15 cellular contexts compared by ENCODE assay signal in the genomic region with DNA sequence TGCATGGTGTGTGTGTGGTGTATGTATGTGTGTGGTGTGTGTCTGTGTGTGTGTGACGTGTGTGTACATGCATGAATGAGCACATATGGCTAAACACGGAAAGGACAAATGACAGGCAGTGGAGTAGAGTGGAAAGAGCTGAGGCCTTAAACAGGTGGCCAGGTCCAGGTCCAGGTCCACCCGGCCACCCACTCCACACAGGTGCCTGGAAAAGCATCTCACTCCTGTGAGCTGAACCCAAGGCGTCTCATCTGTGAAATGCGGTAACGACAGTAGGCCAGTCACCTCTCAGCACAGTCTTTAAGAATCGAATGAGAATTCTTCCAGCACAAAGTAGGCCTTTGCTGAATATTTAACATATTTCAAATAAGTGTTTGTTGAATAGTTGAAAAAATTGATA. TPM values are rescaled to one million over a fixed set of nuclear protein-coding genes. Genes with fewer than 3 reads are reported as not detected.
"Had no signal": no experiment of that assay in that cellular context is flagged by ENCODE, and none has a peak within 500 bp of the region (broad histone marks: within the 10 kb centered on the region; RNA-seq: fewer than 3 reads in every experiment).

No MANE protein-coding gene starts in this region.

- H3K27me3 Mint-ChIP-seq: naive thymus-derived CD4-positive, alpha-beta T cell had no signal

- H3K9me3 ChIP-seq: neutrophil, right atrium auricular region, transverse colon had no signal

- ATAC-seq: naive thymus-derived CD4-positive, alpha-beta T cell; stimulated activated effector memory CD8-positive, alpha-beta T cell treated with anti-CD3 and anti-CD28 coated beads, Interleukin-12 subunit alpha, Interleukin-12 subunit beta, amount 100 ng/mL, for 72 hours had no signal

- H3K27ac Mint-ChIP-seq: dendritic cell treated with granulocyte-macrophage colony-stimulating factor and Interleukin-4, amounts not matched to agents 40 ng/mL and 50 ng/mL, for 4 days; nephron progenitor cell; stimulated activated effector memory CD8-positive, alpha-beta T cell treated with anti-CD3 and anti-CD28 coated beads, Interleukin-12 subunit alpha, Interleukin-12 subunit beta, amount 100 ng/mL, for 72 hours had no signal

- H3K27me3 ChIP-seq: hepatocyte, right atrium auricular region, transverse colon had no signal

- H3K36me3 Mint-ChIP-seq: stimulated activated effector memory CD8-positive, alpha-beta T cell treated with anti-CD3 and anti-CD28 coated beads, Interleukin-12 subunit alpha, Interleukin-12 subunit beta, amount 100 ng/mL, for 72 hours had no signal

- H3K36me3 ChIP-seq: neutrophil, right atrium auricular region, transverse colon had no signal

- H3K4me3 ChIP-seq: hepatocyte, right atrium auricular region, transverse colon had no signal

- H3K9me3 Mint-ChIP-seq: dendritic cell treated with granulocyte-macrophage colony-stimulating factor and Interleukin-4, amounts not matched to agents 40 ng/mL and 50 ng/mL, for 4 days; naive thymus-derived CD4-positive, alpha-beta T cell; nephron progenitor cell; stimulated activated effector memory CD8-positive, alpha-beta T cell treated with anti-CD3 and anti-CD28 coated beads, Interleukin-12 subunit alpha, Interleukin-12 subunit beta, amount 100 ng/mL, for 72 hours had no signal

- DNase-seq: foreskin melanocyte; kidney glomerular epithelial cell; mesendoderm; naive thymus-derived CD4-positive, alpha-beta T cell; nephron progenitor cell; stimulated activated CD4-positive, alpha-beta T cell treated with anti-CD3 and anti-CD28 coated beads, Interleukin-4, amount 100 ng/mL, for 1 hour; stimulated activated CD8-positive, alpha-beta memory T cell treated with anti-CD3 and anti-CD28 coated beads, Interleukin-4, amount 100 ng/mL, for 48 hours; stimulated activated naive CD8-positive, alpha-beta T cell treated with anti-CD3 and anti-CD28 coated beads, Interleukin-15, Interleukin-2, amounts not matched to agents 100 U/mL and 50 U/mL, for 24 hours; transverse colon had no signal

- H3K27ac ChIP-seq: hepatocyte, neutrophil, right atrium auricular region, transverse colon had no signal

- H3K4me3 Mint-ChIP-seq: dendritic cell treated with granulocyte-macrophage colony-stimulating factor and Interleukin-4, amounts not matched to agents 40 ng/mL and 50 ng/mL, for 4 days; nephron progenitor cell; stimulated activated effector memory CD8-positive, alpha-beta T cell treated with anti-CD3 and anti-CD28 coated beads, Interleukin-12 subunit alpha, Interleukin-12 subunit beta, amount 100 ng/mL, for 72 hours had no signal

- H3K4me1 ChIP-seq: right atrium auricular region, transverse colon had no signal

- H2AFZ ChIP-seq: hepatocyte had no signal

- H3K79me2 ChIP-seq: hepatocyte had no signal

- H3K4me2 ChIP-seq: hepatocyte had no signal

RNA-seq across cellular contexts. Expression of gene ATP10A, which starts 58.7 kb away (rescaled TPM):
- total RNA-seq: lung microvascular endothelial cell had no signal
